ENCODE assay signal across 19 cellular contexts in the genomic region with DNA sequence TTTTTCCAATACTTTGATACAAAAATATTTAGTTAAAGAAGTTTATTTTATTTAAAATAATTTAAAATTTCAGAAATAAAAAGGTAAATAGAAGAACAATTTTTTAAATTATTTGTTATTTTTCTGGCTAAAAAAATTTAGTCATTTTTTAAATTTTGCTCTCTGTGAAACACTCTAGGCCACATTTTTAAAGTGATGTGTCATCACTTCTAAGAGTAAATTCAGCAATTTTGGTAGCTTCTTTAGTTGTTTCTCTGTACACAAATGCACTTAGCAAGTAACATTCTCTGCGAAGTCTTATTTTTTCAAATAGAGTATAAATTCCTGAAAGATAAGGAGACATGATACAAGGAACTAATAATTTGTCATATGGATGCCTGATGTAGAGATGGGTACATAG.
"Had no signal": no experiment of that assay in that cellular context is flagged by ENCODE, and none has a peak within 500 bp of the region (broad histone marks: within the 10 kb centered on the region; RNA-seq: fewer than 3 reads in every experiment).

No MANE protein-coding gene starts in this region.

- H3K4me1 ChIP-seq: SJCRH30 had no signal

- H3K9me3 ChIP-seq: SJCRH30 had no signal

- H3K27ac ChIP-seq: SJCRH30 had no signal

- DNase-seq: Karpas-422, KG1, MV-4-11, NCI-H1048, NCI-H1105, NCI-H1436 treated with DMSO at 0.1 percent for 48 hours, NCI-H1694, NCI-H2029 treated with DMSO at 0.1 percent for 48 hours, NCI-H2171 treated with DMSO at 0.1 percent for 48 hours, NCI-H446 treated with DMSO at 0.1 percent for 48 hours, NCI-H526, NCI-H774, PC-3, SHP77 treated with DMSO at 0.1 percent for 48 hours, SJCRH30, T-helper 1 cell had no signal

- H3K4me3 ChIP-seq: SJCRH30 had no signal

- H3K36me3 ChIP-seq: SJCRH30 had no signal

- ATAC-seq: Panc1, PC-3, Right ventricle myocardium inferior, SK-N-SH treated with all-trans-retinoic acid at 6 μM for 48 hours had no signal
